In the genomic region with DNA sequence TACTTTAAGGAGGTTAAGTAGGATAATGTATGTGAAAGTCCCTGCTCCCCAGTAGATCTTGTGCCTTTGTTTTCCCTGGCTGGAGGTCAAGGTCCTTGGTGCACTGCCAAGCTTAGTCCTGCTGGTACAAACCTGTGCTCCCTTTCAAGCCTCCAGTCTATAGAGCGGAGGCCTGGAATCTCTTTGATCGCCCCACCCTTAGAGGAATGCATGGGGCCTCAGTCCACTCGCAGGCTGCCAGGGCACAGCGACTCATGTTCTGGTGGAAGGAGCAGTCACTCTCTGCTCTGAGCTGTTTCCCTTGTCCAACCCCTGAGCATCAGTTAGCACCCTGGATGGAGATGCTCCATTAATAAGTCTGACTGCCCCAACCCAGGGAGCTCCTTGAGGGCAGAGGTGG, we compare ENCODE assay signal across 19 cellular contexts.
A peak's percentile ranks its signal among the peaks of the same experiment; 100 is the strongest.
DNase-seq lines count a peak whose midpoint lies in the region; ATAC-seq, FAIRE-seq and TF ChIP-seq lines count a peak whose summit lies in the region.
"Had no signal": no experiment of that assay in that cellular context is flagged by ENCODE, and none has a peak within 500 bp of the region (broad histone marks: within the 10 kb centered on the region; RNA-seq: fewer than 3 reads in every experiment).

No MANE protein-coding gene starts in this region.

- no peaks in the 10 kb centered on the region for H3K9me2 ChIP-seq in HCT116 (ENCODE audit: insufficient read depth)

- H3K27me3 Mint-ChIP-seq in astrocyte (ENCODE audit: low read depth, unreplicated experiment) = peaks cover 23% of the 10 kb centered on the region

- DNase-seq in AG09319 (ENCODE audit: extremely low read depth, low read depth) (peak; percentile 14), HCT116 (ENCODE audit: low read depth, low spot score) (no peak), astrocyte (ENCODE audit: low read depth) (peak; percentile 23), mesenteric fat pad (ENCODE audit: low spot score) (peak; percentile 53), glomerular visceral epithelial cell (ENCODE audit: extremely low spot score) (no peak), GDM1 (lab: John Stamatoyannopoulos, UW) (no peak), MV-4-11 (lab: John Stamatoyannopoulos, UW) (no peak)
- DNase-seq: AML-193; NCI-H2029 treated with DMSO at 0.1 percent for 48 hours; Peyer's patch; stimulated activated naive CD4-positive, alpha-beta T cell treated with Interleukin-2 at 50 U/mL for 16 hours; SW 1271 had no signal

- peaks cover 8% of the 10 kb centered on the region for H3K9me3 Mint-ChIP-seq in astrocyte (ENCODE audit: unreplicated experiment)
- H3K9me3 Mint-ChIP-seq: activated T-helper 2 cell treated with anti-CD3 and anti-CD28 coated beads, Interferon-gamma antibody, Interleukin-2, Interleukin-4, amounts not matched to agents 10 μg/mL and 5 μg/mL and 100 μg/mL, durations not matched to agents 14 hours and 24 hours and 36 hours had no signal

- H3K9me3 ChIP-seq in HCT116 (ENCODE audit: control insufficient read depth in 1 of 2, insufficient read depth in 1 of 2, low read depth in 1 of 2, low read length in 2 of 2) = no peaks in the 10 kb centered on the region
- no peaks in the 10 kb centered on the region for H3K9me3 ChIP-seq in astrocyte (ENCODE audit: insufficient read depth, low read depth, low read length)
- H3K9me3 ChIP-seq: adrenal gland, colonic mucosa, Peyer's patch, vagina had no signal

- no peak overlapping the region for H3K4me3 Mint-ChIP-seq in astrocyte (ENCODE audit: unreplicated experiment)

- ATAC-seq in HCT116 (peak; percentile 46), GM21529 (IDR thresholded peaks at IDR 0.05; ENCODE audit: unreplicated experiment) (no peak)

- H3K79me2 ChIP-seq in HCT116 (ENCODE audit: insufficient read depth, low read length) (no peaks in the 10 kb centered on the region), astrocyte (ENCODE audit: insufficient read depth, low read length) (no peaks in the 10 kb centered on the region)

- BruUV-seq in HCT116 (replicated peaks; lab: Mats Ljungman, UMichigan) = no TSS peak

- peaks cover 3% of the 10 kb centered on the region for H3K36me3 Mint-ChIP-seq in astrocyte (ENCODE audit: low read depth, unreplicated experiment)

- CTCF ChIA-PET in HCT116 (lab: Charles Lee) = no interaction called here

- no peak overlapping the region for H3K27ac Mint-ChIP-seq in astrocyte (ENCODE audit: unreplicated experiment)
- H3K27ac Mint-ChIP-seq: activated T-helper 2 cell treated with anti-CD3 and anti-CD28 coated beads, Interferon-gamma antibody, Interleukin-2, Interleukin-4, amounts not matched to agents 10 μg/mL and 5 μg/mL and 100 μg/mL, durations not matched to agents 14 hours and 24 hours and 36 hours had no signal

- TF ChIP-seq RAD21 in HCT116 (IDR thresholded peaks at IDR 0.05; ENCODE audit: low read depth) = no peak

- RAD21 ChIA-PET in HCT116 (lab: Charles Lee; ENCODE audit: low non-redundant PET in 1 of 2, low total read pairs in 2 of 2, uncharacterized antibody in 2 of 2, unreplicated experiment in 2 of 2) = no interaction called here

- intact Hi-C loops in HCT116 (cut with micrococcal nuclease) = no loop called here

- no peak overlapping the region for H3K27ac ChIP-seq in HCT116 (ENCODE audit: low read depth, low read length)
- no peak overlapping the region for H3K27ac ChIP-seq in astrocyte (ENCODE audit: low read depth, low read length)
- H3K27ac ChIP-seq: adrenal gland, colonic mucosa, Peyer's patch, skin epidermis, vagina had no signal

- H3K9ac ChIP-seq in HCT116 (ENCODE audit: low read length) (no peak overlapping the region), astrocyte (ENCODE audit: low read length) (no peak overlapping the region)

- peaks cover 12% of the 10 kb centered on the region for H3K4me1 Mint-ChIP-seq in astrocyte (ENCODE audit: low read depth, unreplicated experiment)

- H3K27me3 ChIP-seq in HCT116 (ENCODE audit: insufficient read depth, low read length) (peaks cover 40% of the 10 kb centered on the region), astrocyte (ENCODE audit: insufficient read depth, low read length) (no peaks in the 10 kb centered on the region)
- H3K27me3 ChIP-seq: adrenal gland, colonic mucosa, Peyer's patch, vagina had no signal

- no peak for TF ChIP-seq POLR2A in HCT116 (IDR thresholded peaks at IDR 0.05; ENCODE audit: borderline replicate concordance, extremely low read depth, insufficient read depth, insufficient read length)

- H2AFZ ChIP-seq in HCT116 (ENCODE audit: low read depth, low read length, poor library complexity, severe bottlenecking) (no peak overlapping the region), astrocyte (ENCODE audit: low read depth, low read length) (no peak overlapping the region)

- H4K20me1 ChIP-seq in HCT116 (ENCODE audit: insufficient read depth) (no peaks in the 10 kb centered on the region), astrocyte (ENCODE audit: insufficient read depth, low read length) (peaks cover 77% of the 10 kb centered on the region)

- POLR2A ChIA-PET in HCT116 (lab: Charles Lee) = no interaction called here

- TF ChIP-seq CTCF in AG09319 (IDR thresholded peaks at IDR 0.05; ENCODE audit: low read depth, low read length) (no peak), HCT116 (IDR thresholded peaks at IDR 0.05 in 2 of 3, conservative IDR thresholded peaks at IDR 0.05 in 1 of 3; ENCODE audit: borderline replicate concordance in 1 of 3, insufficient read depth in 1 of 3, low read depth in 2 of 3, low read length in 2 of 3) (no peak), astrocyte (IDR thresholded peaks at IDR 0.05; ENCODE audit: insufficient read depth, low read depth, low read length) (no peak)

- H3K4me2 ChIP-seq in HCT116 (ENCODE audit: low read length) (no peak overlapping the region), astrocyte (ENCODE audit: low read length) (peak overlapping the region; percentile 6)

- H3K36me3 ChIP-seq in HCT116 (ENCODE audit: control insufficient read depth in 1 of 2, insufficient read depth in 2 of 2, low read length in 2 of 2) (no peaks in the 10 kb centered on the region), astrocyte (ENCODE audit: insufficient read depth, low read length) (no peaks in the 10 kb centered on the region)
- H3K36me3 ChIP-seq: adrenal gland, colonic mucosa, Peyer's patch, vagina had no signal

- FAIRE-seq in astrocyte (lab: Jason Lieb, UNC) = no peak
- FAIRE-seq: HTR-8/SVneo had no signal

- H3K4me1 ChIP-seq in HCT116 (ENCODE audit: control insufficient read depth in 1 of 2, insufficient read depth in 2 of 2, low read length in 2 of 2) (no peaks in the 10 kb centered on the region), astrocyte (ENCODE audit: insufficient read depth, low read length) (peaks cover 19% of the 10 kb centered on the region)
- H3K4me1 ChIP-seq: colonic mucosa, Peyer's patch had no signal

- H3K4me3 ChIP-seq in HCT116 (replicated peaks in 1 of 2; ENCODE audit: low read depth in 1 of 2, low read length in 2 of 2) = no peak overlapping the region
- no peak overlapping the region for H3K4me3 ChIP-seq in astrocyte (ENCODE audit: insufficient read depth, low read depth, low read length)
- H3K4me3 ChIP-seq: adrenal gland, colonic mucosa, Peyer's patch, skin epidermis, vagina had no signal

TF ChIP-seq in HCT116, 20 proteins besides CTCF, POLR2A, EP300 and RAD21 (continues in another document):
- TF ChIP-seq ZBTB33 (IDR thresholded peaks at IDR 0.05; ENCODE audit: extremely low read depth, insufficient replicate concordance, low read length) = no peak
- no peak for TF ChIP-seq EGR1 (IDR thresholded peaks at IDR 0.05; ENCODE audit: low read depth)
- no peak for TF ChIP-seq ZFX (IDR thresholded peaks at IDR 0.05)
- TF ChIP-seq CEBPB (IDR thresholded peaks at IDR 0.05; ENCODE audit: low read depth) = no peak
- no peak for TF ChIP-seq TCF7L2 (IDR thresholded peaks at IDR 0.05; ENCODE audit: borderline replicate concordance, extremely low read depth, insufficient read depth, insufficient read length)
- no peak for TF ChIP-seq SP1 (IDR thresholded peaks at IDR 0.05; ENCODE audit: low read depth)
- TF ChIP-seq POLR2AphosphoS5 (IDR thresholded peaks at IDR 0.05; ENCODE audit: low read depth, low read length) = no peak
- TF ChIP-seq EZH2phosphoT487 (IDR thresholded peaks at IDR 0.05; ENCODE audit: borderline replicate concordance) = no peak
- no peak for TF ChIP-seq JUND (IDR thresholded peaks at IDR 0.05)
- TF ChIP-seq, protein P1, sequence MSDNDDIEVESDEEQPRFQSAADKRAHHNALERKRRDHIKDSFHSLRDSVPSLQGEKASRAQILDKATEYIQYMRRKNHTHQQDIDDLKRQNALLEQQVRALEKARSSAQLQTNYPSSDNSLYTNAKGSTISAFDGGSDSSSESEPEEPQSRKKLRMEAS (IDR thresholded peaks at IDR 0.05) = no peak

Comparison
In these comparisons a context has a peak if more than half of its experiments do, and no peak if none do; other contexts are left out.
1. DNase-seq: peak in AG09319 (single experiment), astrocyte (single experiment) and mesenteric fat pad (single experiment); none in HCT116 (single experiment), glomerular visceral epithelial cell (single experiment), GDM1 (single experiment) and MV-4-11 (single experiment).